16 cellular contexts compared by ENCODE assay signal in genomic region chr11:92180664-92181251, GRCh38. TPM values are rescaled to one million over a fixed set of nuclear protein-coding genes. Genes with fewer than 3 reads are reported as not detected.
A peak's percentile ranks its signal among the peaks of the same experiment; 100 is the strongest.
DNase-seq lines count a peak whose midpoint lies in the region; ATAC-seq and TF ChIP-seq lines count a peak whose summit lies in the region.
"Had no signal": no experiment of that assay in that cellular context is flagged by ENCODE, and none has a peak within 500 bp of the region (broad histone marks: within the 10 kb centered on the region; RNA-seq: fewer than 3 reads in every experiment).

No MANE protein-coding gene starts in this region.

- no peak for TF ChIP-seq CTCF in WTC11 (IDR thresholded peaks at IDR 0.05)
- TF ChIP-seq CTCF in fibroblast of villous mesenchyme (IDR thresholded peaks at IDR 0.05; ENCODE audit: insufficient read depth, low read depth, low read length), result no peak
- no peak for TF ChIP-seq CTCF in osteoblast (IDR thresholded peaks at IDR 0.05; ENCODE audit: extremely low read depth, low read depth, low read length)

- H3K36me3 ChIP-seq in osteoblast (ENCODE audit: insufficient read depth, low read length), result no peaks in the 10 kb centered on the region

- no peaks in the 10 kb centered on the region for H3K27me3 ChIP-seq in osteoblast (ENCODE audit: insufficient read depth, low read length)

- DNase-seq in Caki2 (ENCODE audit: low read depth) (peak; percentile 3), WTC11 (ENCODE audit: low spot score) (no peak), fibroblast of villous mesenchyme (ENCODE audit: low read depth) (peak; percentile 53), osteoblast (ENCODE audit: insufficient read length, low spot score, missing footprints) (no peak), COR-L47 (lab: John Stamatoyannopoulos, UW) (no peak), GF-D8 (lab: John Stamatoyannopoulos, UW) (no peak), NCI-H510A treated with DMSO at 0.1 percent for 48 hours (lab: John Stamatoyannopoulos, UW) (no peak)
- DNase-seq: activated B cell treated with CpG ODN at 0.5 μM for 24 hours; activated naive CD8-positive, alpha-beta T cell treated with anti-CD3 and anti-CD28 coated beads, Interleukin-2, amount 50 U/mL, for 24 hours; C1 segment of cervical spinal cord; Kasumi-1; midbrain; retina; stimulated activated CD4-positive, alpha-beta T cell treated with anti-CD3 and anti-CD28 coated beads, Interleukin-4, amount 100 ng/mL, for 4 hours; stimulated activated naive CD8-positive, alpha-beta T cell treated with anti-CD3 and anti-CD28 coated beads, Interleukin-15, Interleukin-2, amounts not matched to agents 100 U/mL and 50 U/mL, for 24 hours had no signal

- H3K4me3 ChIP-seq in fibroblast of villous mesenchyme (ENCODE audit: low read depth, low read length) (no peak overlapping the region), osteoblast (ENCODE audit: insufficient read depth, low read length) (no peak overlapping the region)

- peaks cover 17% of the 10 kb centered on the region for H3K4me1 Mint-ChIP-seq in WTC11
- H3K4me1 Mint-ChIP-seq: activated B cell treated with CpG ODN at 0.5 μM for 24 hours; activated naive CD8-positive, alpha-beta T cell treated with anti-CD3 and anti-CD28 coated beads, Interleukin-2, amount 50 U/mL, for 24 hours had no signal

- H3K27me3 Mint-ChIP-seq in WTC11 (ENCODE audit: low read depth), result no peaks in the 10 kb centered on the region; the same call in none of the 2 replicates
- H3K27me3 Mint-ChIP-seq: activated B cell treated with CpG ODN at 0.5 μM for 24 hours; activated naive CD8-positive, alpha-beta T cell treated with anti-CD3 and anti-CD28 coated beads, Interleukin-2, amount 50 U/mL, for 24 hours had no signal

- in situ Hi-C loops in Caki2 (cut with HindIII; ENCODE audit: low pct_unique_long_range_greater_than_20kb, low sequenced_read_pairs), result no loop called here

- no peak overlapping the region for H3K27ac Mint-ChIP-seq in WTC11
- H3K27ac Mint-ChIP-seq: activated B cell treated with CpG ODN at 0.5 μM for 24 hours; activated naive CD8-positive, alpha-beta T cell treated with anti-CD3 and anti-CD28 coated beads, Interleukin-2, amount 50 U/mL, for 24 hours had no signal

- no peaks in the 10 kb centered on the region for H4K20me1 ChIP-seq in osteoblast (ENCODE audit: insufficient read depth, low read length)

- peak overlapping the region; percentile 8 for H3K4me2 ChIP-seq in osteoblast (ENCODE audit: insufficient read depth, low read length)

- H3K9me3 ChIP-seq in osteoblast (ENCODE audit: low read depth, low read length), result no peaks in the 10 kb centered on the region

- POLR2A ChIA-PET in WTC11 (lab: Charles Lee), result no interaction called here

- peak; percentile 83 for ATAC-seq in WTC11
- no peak for ATAC-seq in GM19463 (IDR thresholded peaks at IDR 0.05; ENCODE audit: unreplicated experiment)
- ATAC-seq: activated naive CD8-positive, alpha-beta T cell treated with anti-CD3 and anti-CD28 coated beads, Interleukin-2, amount 50 U/mL, for 24 hours; stimulated activated naive CD8-positive, alpha-beta T cell treated with anti-CD3 and anti-CD28 coated beads, Interleukin-15, Interleukin-2, amounts not matched to agents 100 U/mL and 50 U/mL, for 24 hours had no signal

- peak overlapping the region; percentile 64 for H3K27ac ChIP-seq in osteoblast (ENCODE audit: low read depth, low read length)

- H3K4me3 Mint-ChIP-seq in WTC11, result no peak overlapping the region
- H3K4me3 Mint-ChIP-seq: activated B cell treated with CpG ODN at 0.5 μM for 24 hours; activated naive CD8-positive, alpha-beta T cell treated with anti-CD3 and anti-CD28 coated beads, Interleukin-2, amount 50 U/mL, for 24 hours had no signal

- peak overlapping the region; percentile 70 for H2AFZ ChIP-seq in osteoblast (ENCODE audit: low read length)

- H3K36me3 Mint-ChIP-seq in WTC11, result no peaks in the 10 kb centered on the region

- H3K4me1 ChIP-seq in osteoblast (ENCODE audit: insufficient read depth, low read length), result peaks cover 10% of the 10 kb centered on the region

- CTCF ChIA-PET in WTC11 (lab: Charles Lee), result interaction anchor here (1.5 kb wide), 1 partner anchor 28 kb away, joined by 5 read pairs; no protein-coding TSS in a partner anchor

- H3K79me2 ChIP-seq in osteoblast (ENCODE audit: insufficient read depth, low read length), result no peaks in the 10 kb centered on the region

- H3K9me3 Mint-ChIP-seq in WTC11, result no peaks in the 10 kb centered on the region; the same call in 1 of the 2 replicates

TF ChIP-seq in WTC11, 78 proteins besides CTCF, POLR2A, EP300 and RAD21:
- TF ChIP-seq NR3C1 (CRISPR knock-in tag; conservative IDR thresholded peaks at IDR 0.05; ENCODE audit: low read depth) (no peak), SOX15 (CRISPR knock-in tag; IDR thresholded peaks at IDR 0.05) (no peak), E2F5 (CRISPR knock-in tag; IDR thresholded peaks at IDR 0.05) (no peak), ETV6 (CRISPR knock-in tag; IDR thresholded peaks at IDR 0.05) (no peak), SMAD4 (CRISPR knock-in tag; IDR thresholded peaks at IDR 0.05) (no peak), SP1 (CRISPR knock-in tag; conservative IDR thresholded peaks at IDR 0.05) (no peak), ZNF425 (CRISPR knock-in tag; conservative IDR thresholded peaks at IDR 0.05) (no peak), JUN (CRISPR knock-in tag; IDR thresholded peaks at IDR 0.05) (no peak), ZBTB21 (CRISPR knock-in tag; IDR thresholded peaks at IDR 0.05; ENCODE audit: borderline replicate concordance) (no peak), TCF7 (CRISPR knock-in tag; IDR thresholded peaks at IDR 0.05; ENCODE audit: low read depth) (no peak)

RNA-seq across cellular contexts. Expression of gene FAT3, which starts 43.9 kb away (rescaled TPM):
- 2.7 and 3.7 TPM in 2 replicates for total RNA-seq in Caki2 (2014; rRNA removed; shearing (Covaris generic); ENCODE audit: low replicate concordance)
- total RNA-seq in WTC11 (2021), result 25.3 to 30.9 TPM (median 25.8 TPM) in 3 replicates
- total RNA-seq in fibroblast of villous mesenchyme, result 1.9 and 6.9 TPM in 2 replicates
- 2.2 and 3.5 TPM in 2 replicates for total RNA-seq in osteoblast
- total RNA-seq: activated B cell treated with CpG ODN at 0.5 μM for 24 hours had no signal

Comparison
In these comparisons a context has a peak if more than half of its experiments do, and no peak if none do; other contexts are left out.
1. DNase-seq: peak in Caki2 (single experiment) and fibroblast of villous mesenchyme (single experiment); none in WTC11 (single experiment), osteoblast (single experiment), COR-L47 (single experiment), GF-D8 (single experiment) and NCI-H510A treated with DMSO at 0.1 percent for 48 hours (single experiment).